1 cellular context compared by ENCODE assay signal in the genomic region with DNA sequence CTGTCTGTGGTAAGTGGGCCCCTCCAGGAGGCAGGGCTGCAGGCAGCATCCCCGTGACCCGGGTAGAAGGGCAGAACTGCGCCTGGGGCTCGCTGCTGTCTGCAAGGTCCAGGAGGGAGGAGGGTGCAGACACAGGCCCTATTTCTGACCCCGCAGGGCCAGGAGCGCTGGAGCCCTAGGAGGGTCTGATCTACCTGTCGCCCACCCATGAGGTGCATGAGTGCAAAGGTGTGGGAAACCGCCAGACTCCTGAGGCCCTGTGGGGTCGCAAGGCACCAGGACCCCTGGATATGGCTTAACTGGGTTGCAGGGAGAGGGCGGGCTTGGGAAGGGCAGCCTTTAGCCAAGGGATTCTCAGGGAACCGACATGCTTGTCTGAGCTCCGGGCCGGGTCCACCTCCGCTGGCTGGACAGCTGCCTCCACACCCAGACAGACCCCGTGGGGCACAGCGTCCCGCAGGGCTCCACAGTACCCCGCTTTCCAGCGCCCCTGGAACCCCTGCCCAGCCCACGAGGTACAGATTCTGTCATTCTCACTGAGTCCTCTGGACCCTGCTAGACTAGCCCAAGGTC.
TF ChIP-seq lines count a peak whose summit lies in the region.

No MANE protein-coding gene starts in this region.

TF ChIP-seq in GM23338, 12 proteins besides CTCF, POLR2A, EP300 and RAD21 (continued from another document):
- no peak for TF ChIP-seq ZNF462 (CRISPR knock-in tag; IDR thresholded peaks at IDR 0.05)
